Comparison of ENCODE assay signal across 14 cellular contexts in genomic region chr12:96189781-96190180, GRCh38. TPM values are rescaled to one million over a fixed set of nuclear protein-coding genes. Genes with fewer than 3 reads are reported as not detected.
DNase-seq lines count a peak whose midpoint lies in the region; ATAC-seq and TF ChIP-seq lines count a peak whose summit lies in the region.
"Had no signal": no experiment of that assay in that cellular context is flagged by ENCODE, and none has a peak within 500 bp of the region (broad histone marks: within the 10 kb centered on the region; RNA-seq: fewer than 3 reads in every experiment).

No MANE protein-coding gene starts in this region.

- no peaks in the 10 kb centered on the region for H3K36me3 Mint-ChIP-seq in CD4-positive, CD25-positive, alpha-beta regulatory T cell
- peaks cover 3% of the 10 kb centered on the region for H3K36me3 Mint-ChIP-seq in activated B cell treated with CpG ODN at 0.5 μM for 24 hours (ENCODE audit: low read depth)
- H3K36me3 Mint-ChIP-seq in stimulated activated effector memory CD8-positive, alpha-beta T cell treated with anti-CD3 and anti-CD28 coated beads, Interleukin-12 subunit alpha, Interleukin-12 subunit beta, amount 100 ng/mL, for 72 hours, result no peaks in the 10 kb centered on the region

- no peak for TF ChIP-seq CTCF in DOHH2 (IDR thresholded peaks at IDR 0.05; ENCODE audit: low read depth, low read length, poor library complexity, severe bottlenecking)
- TF ChIP-seq CTCF in activated B cell treated with CpG ODN at 0.5 μM for 24 hours (IDR thresholded peaks at IDR 0.05), result no peak

- H3K36me3 ChIP-seq in CD4-positive, CD25-positive, alpha-beta regulatory T cell (ENCODE audit: control insufficient read depth, insufficient read depth, low read length), result no peaks in the 10 kb centered on the region
- no peaks in the 10 kb centered on the region for H3K36me3 ChIP-seq in DOHH2 (ENCODE audit: control insufficient read depth, low read length)
- H3K36me3 ChIP-seq: SJCRH30 had no signal

- H3K79me2 ChIP-seq in DOHH2 (ENCODE audit: control insufficient read depth, low read length), result no peaks in the 10 kb centered on the region

- H3K4me3 Mint-ChIP-seq in CD4-positive, CD25-positive, alpha-beta regulatory T cell, result no peak overlapping the region
- H3K4me3 Mint-ChIP-seq in activated B cell treated with CpG ODN at 0.5 μM for 24 hours, result no peak overlapping the region
- no peak overlapping the region for H3K4me3 Mint-ChIP-seq in stimulated activated effector memory CD8-positive, alpha-beta T cell treated with anti-CD3 and anti-CD28 coated beads, Interleukin-12 subunit alpha, Interleukin-12 subunit beta, amount 100 ng/mL, for 72 hours
- H3K4me3 Mint-ChIP-seq: CD8-positive, alpha-beta T cell had no signal

- ATAC-seq in CD4-positive, CD25-positive, alpha-beta regulatory T cell (ENCODE audit: low read depth in 2 of 2), result no peak
- ATAC-seq in activated B cell treated with CpG ODN at 0.5 μM for 24 hours (ENCODE audit: low read depth), result no peak
- ATAC-seq in stimulated activated effector memory CD8-positive, alpha-beta T cell treated with anti-CD3 and anti-CD28 coated beads, Interleukin-12 subunit alpha, Interleukin-12 subunit beta, amount 100 ng/mL, for 72 hours, result no peak
- ATAC-seq: CD8-positive, alpha-beta T cell had no signal

- CTCF ChIA-PET in activated B cell treated with CpG ODN at 0.5 μM for 24 hours (lab: Charles Lee), result interaction anchor here (1.8 kb wide), 1 partner anchor 25 kb away, joined by 6 read pairs; no protein-coding TSS in a partner anchor

- H3K27ac ChIP-seq in CD4-positive, CD25-positive, alpha-beta regulatory T cell (ENCODE audit: insufficient read depth, low read length, poor library complexity, severe bottlenecking), result no peak overlapping the region
- peak overlapping the region; percentile 73 for H3K27ac ChIP-seq in DOHH2 (ENCODE audit: low read depth, low read length)
- H3K27ac ChIP-seq: RWPE1, SJCRH30 had no signal

- H4K20me1 ChIP-seq in DOHH2 (ENCODE audit: control insufficient read depth, insufficient read depth, low read depth, low read length), result no peaks in the 10 kb centered on the region

- intact Hi-C loops in activated B cell treated with CpG ODN at 0.5 μM for 24 hours (cut with micrococcal nuclease), result loop anchor here (10.0 kb wide), 1 partner anchor 615 kb away; no protein-coding TSS in a partner anchor

- peaks cover 7% of the 10 kb centered on the region for H3K4me1 ChIP-seq in CD4-positive, CD25-positive, alpha-beta regulatory T cell (ENCODE audit: control insufficient read depth, insufficient read depth, low read length, poor library complexity, severe bottlenecking)
- H3K4me1 ChIP-seq in DOHH2 (ENCODE audit: control insufficient read depth, low read length), result peaks cover 82% of the 10 kb centered on the region

- peak overlapping the region in 2 of 3 donors; percentile 27 to 60 for H3K27ac Mint-ChIP-seq in CD4-positive, CD25-positive, alpha-beta regulatory T cell
- H3K27ac Mint-ChIP-seq in activated B cell treated with CpG ODN at 0.5 μM for 24 hours, result peak overlapping the region; percentile 9
- H3K27ac Mint-ChIP-seq in stimulated activated effector memory CD8-positive, alpha-beta T cell treated with anti-CD3 and anti-CD28 coated beads, Interleukin-12 subunit alpha, Interleukin-12 subunit beta, amount 100 ng/mL, for 72 hours, result peak overlapping the region; percentile 15
- H3K27ac Mint-ChIP-seq: CD8-positive, alpha-beta T cell had no signal

- DNase-seq in CD4-positive, CD25-positive, alpha-beta regulatory T cell, result no peak
- DNase-seq in activated B cell treated with CpG ODN at 0.5 μM for 24 hours (no peak), germinal center (ENCODE audit: low spot score) (no peak), COR-L47 (lab: John Stamatoyannopoulos, UW) (no peak), midbrain (lab: John Stamatoyannopoulos, UW) (no peak)
- DNase-seq in stimulated activated effector memory CD8-positive, alpha-beta T cell treated with anti-CD3 and anti-CD28 coated beads, Interleukin-12 subunit alpha, Interleukin-12 subunit beta, amount 100 ng/mL, for 72 hours (ENCODE audit: low spot score in 2 of 2), result no peak
- DNase-seq: CD8-positive, alpha-beta T cell; Kasumi-1; NCI-H1105 treated with DMSO at 0.1 percent for 48 hours; NK-92 treated with Interleukin-12 subunit alpha and Interleukin-12 subunit beta, amount 100 ng/mL, for 24 hours; OCI-M1; SJCRH30 had no signal

- peaks cover 5 to 42% (median 15%) of the 10 kb centered on the region in 4 donors for H3K4me1 Mint-ChIP-seq in CD4-positive, CD25-positive, alpha-beta regulatory T cell
- H3K4me1 Mint-ChIP-seq in activated B cell treated with CpG ODN at 0.5 μM for 24 hours, result peaks cover 64% of the 10 kb centered on the region
- peaks cover 43% of the 10 kb centered on the region for H3K4me1 Mint-ChIP-seq in stimulated activated effector memory CD8-positive, alpha-beta T cell treated with anti-CD3 and anti-CD28 coated beads, Interleukin-12 subunit alpha, Interleukin-12 subunit beta, amount 100 ng/mL, for 72 hours

- peaks cover 44% of the 10 kb centered on the region for H3F3A ChIP-seq in DOHH2 (ENCODE audit: control insufficient read depth, insufficient read depth)

- H3K4me2 ChIP-seq in DOHH2 (ENCODE audit: low read length), result peak overlapping the region; percentile 63

- peaks cover 0 to 3% (median 0%) of the 10 kb centered on the region in 7 donors for H3K9me3 Mint-ChIP-seq in CD4-positive, CD25-positive, alpha-beta regulatory T cell
- no peaks in the 10 kb centered on the region for H3K9me3 Mint-ChIP-seq in activated B cell treated with CpG ODN at 0.5 μM for 24 hours
- H3K9me3 Mint-ChIP-seq in stimulated activated effector memory CD8-positive, alpha-beta T cell treated with anti-CD3 and anti-CD28 coated beads, Interleukin-12 subunit alpha, Interleukin-12 subunit beta, amount 100 ng/mL, for 72 hours, result no peaks in the 10 kb centered on the region
- H3K9me3 Mint-ChIP-seq: CD8-positive, alpha-beta T cell had no signal

- POLR2A ChIA-PET in activated B cell treated with CpG ODN at 0.5 μM for 24 hours (lab: Charles Lee), result interaction anchor here (0.8 to 2.8 kb wide), 7 partner anchors 16 to 190 kb away, joined by 3 to 12 read pairs (median 4); no protein-coding TSS in a partner anchor

- no peaks in the 10 kb centered on the region for H3K9me3 ChIP-seq in CD4-positive, CD25-positive, alpha-beta regulatory T cell (ENCODE audit: control insufficient read depth in 2 of 2, low read length in 2 of 2)
- no peaks in the 10 kb centered on the region for H3K9me3 ChIP-seq in DOHH2 (ENCODE audit: control insufficient read depth, insufficient read depth, low read length)
- H3K9me3 ChIP-seq: SJCRH30 had no signal

- no peak overlapping the region for H3K4me3 ChIP-seq in CD4-positive, CD25-positive, alpha-beta regulatory T cell (ENCODE audit: low read depth, low read length)
- H3K4me3 ChIP-seq in DOHH2 (ENCODE audit: low read length), result peak overlapping the region; percentile 54
- H3K4me3 ChIP-seq: SJCRH30 had no signal

- no peaks in the 10 kb centered on the region for H3K9me2 ChIP-seq in DOHH2 (replicated peaks; ENCODE audit: control insufficient read depth, low read length)

- H3K27me3 Mint-ChIP-seq in CD4-positive, CD25-positive, alpha-beta regulatory T cell, result peaks cover 4% of the 10 kb centered on the region
- H3K27me3 Mint-ChIP-seq in activated B cell treated with CpG ODN at 0.5 μM for 24 hours, result no peaks in the 10 kb centered on the region

- H3K27me3 ChIP-seq in CD4-positive, CD25-positive, alpha-beta regulatory T cell (ENCODE audit: control insufficient read depth, insufficient read depth, low read length), result no peaks in the 10 kb centered on the region
- H3K27me3 ChIP-seq in DOHH2 (ENCODE audit: control insufficient read depth, low read length), result no peaks in the 10 kb centered on the region
- H3K27me3 ChIP-seq: SJCRH30 had no signal

RNA-seq across cellular contexts. Expression of gene ELK3, which starts 4.4 kb away (rescaled TPM):
- 84.7 TPM for total RNA-seq in CD4-positive, CD25-positive, alpha-beta regulatory T cell
- polyA plus RNA-seq in CD4-positive, CD25-positive, alpha-beta regulatory T cell, result 10 to 100 TPM; 33.4 to 47.9 (median 38.3) TPM
- total RNA-seq in activated B cell treated with CpG ODN at 0.5 μM for 24 hours, result 59.9 and 60.8 TPM in 2 replicates
